5 cellular contexts compared by ENCODE assay signal in genomic region chrY:23198908-23199307, GRCh38. TPM values are rescaled to one million over a fixed set of nuclear protein-coding genes. Genes with fewer than 3 reads are reported as not detected.
"Had no signal": no experiment of that assay in that cellular context is flagged by ENCODE, and none has a peak within 500 bp of the region (broad histone marks: within the 10 kb centered on the region; RNA-seq: fewer than 3 reads in every experiment).

Gene DAZ1, minus strand, starts transcription at chrY:23199008. Its CDS starts 208 bp downstream, at chrY:23198800.

RNA-seq across cellular contexts. Expression of gene DAZ1, which starts in this region (rescaled TPM):
- total RNA-seq: HepG2, HT-29, HT1080, IMR-90, K562 had no signal
